Comparison of ENCODE assay signal across 1 cellular context in genomic region chr4:26028793-26029511, GRCh38.
TF ChIP-seq lines count a peak whose summit lies in the region.

No MANE protein-coding gene starts in this region.

TF ChIP-seq in H1, 55 proteins besides CTCF, POLR2A, EP300 and RAD21 (continued from another document):
- no peak; the same call in 1 of the 2 replicates for TF ChIP-seq ATF2 (IDR thresholded peaks at IDR 0.05; ENCODE audit: low read length)
- peak; percentile 71; the same call in 1 of the 2 replicates for TF ChIP-seq TEAD4 (IDR thresholded peaks at IDR 0.05; ENCODE audit: low read depth, low read length)
- no peak for TF ChIP-seq JUND (IDR thresholded peaks at IDR 0.05; ENCODE audit: low read length)
- TF ChIP-seq CREB1 (IDR thresholded peaks at IDR 0.05), result peak; percentile 48
- TF ChIP-seq E2F6 (IDR thresholded peaks at IDR 0.05), result no peak
- TF ChIP-seq RNF2 (IDR thresholded peaks at IDR 0.05; ENCODE audit: borderline replicate concordance, low read depth, low read length, missing control alignments, poor library complexity, severe bottlenecking), result no peak
- TF ChIP-seq POLR2AphosphoS5 (IDR thresholded peaks at IDR 0.05; ENCODE audit: low read depth, low read length), result peak; percentile 97
- no peak for TF ChIP-seq BCL11A (IDR thresholded peaks at IDR 0.05; ENCODE audit: low read depth in 2 of 2, low read length in 2 of 2)
- peak; percentile 61; the same call in 1 of the 2 replicates for TF ChIP-seq YY1 (IDR thresholded peaks at IDR 0.05; ENCODE audit: low read depth, low read length)
- TF ChIP-seq TBP (IDR thresholded peaks at IDR 0.05; ENCODE audit: low read depth, low read length), result peak; percentile 85
- no peak for TF ChIP-seq KDM1A (IDR thresholded peaks at IDR 0.05; ENCODE audit: borderline replicate concordance, low read length)
- TF ChIP-seq BRCA1 (IDR thresholded peaks at IDR 0.05; ENCODE audit: low read depth, low read length), result no peak
- no peak for TF ChIP-seq SIRT6 (IDR thresholded peaks at IDR 0.05; ENCODE audit: low read length)
